ENCODE assay signal across 8 cellular contexts in the genomic region with DNA sequence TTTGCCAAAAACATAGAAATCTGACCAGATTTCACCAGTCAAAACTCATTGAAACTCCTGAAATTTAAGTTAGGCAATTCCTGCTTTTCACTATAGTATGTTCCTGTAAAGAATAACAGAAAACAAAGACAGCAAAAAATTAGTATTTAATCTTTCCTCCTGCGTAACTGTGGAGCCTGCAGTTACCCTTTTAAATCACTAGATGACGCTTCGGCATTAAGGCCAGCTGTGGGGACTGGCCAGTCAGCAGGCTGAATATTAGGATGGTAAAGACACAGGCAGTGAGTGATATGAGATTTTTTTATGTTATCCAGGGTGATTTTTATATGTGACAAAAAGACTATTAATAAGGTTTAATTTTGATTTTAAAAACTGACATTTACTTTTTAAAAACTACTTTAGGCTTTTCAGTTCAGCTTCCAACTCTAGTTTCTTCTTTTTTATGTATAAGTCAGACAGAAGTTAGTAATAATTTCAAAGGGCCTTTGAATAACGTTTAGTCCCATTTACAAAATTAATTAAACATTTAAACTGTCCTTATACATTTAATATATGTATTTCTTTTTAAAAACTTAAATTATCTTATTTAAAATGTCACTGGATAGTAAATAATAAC.
DNase-seq lines count a peak whose midpoint lies in the region; ATAC-seq, FAIRE-seq and TF ChIP-seq lines count a peak whose summit lies in the region.

No MANE protein-coding gene starts in this region.

- H3K4me1 Mint-ChIP-seq in neural progenitor cell = peaks cover 16% of the 10 kb centered on the region

- H3K36me3 Mint-ChIP-seq in neural progenitor cell = no peaks in the 10 kb centered on the region
- no peaks in the 10 kb centered on the region for H3K36me3 Mint-ChIP-seq in activated naive CD4-positive, alpha-beta T cell treated with anti-CD3 and anti-CD28 coated beads, Interleukin-2, amount 50 U/mL, for 72 hours

- H3K4me3 ChIP-seq in BE2C (ENCODE audit: low read depth, low read length) (no peak overlapping the region), epithelial cell of esophagus (ENCODE audit: low read length) (no peak overlapping the region), neural progenitor cell (no peak overlapping the region)

- ATAC-seq in GM18858 (IDR thresholded peaks at IDR 0.05; ENCODE audit: unreplicated experiment) (peak; percentile 58), HG03460 (IDR thresholded peaks at IDR 0.05; ENCODE audit: unreplicated experiment) (peak; percentile 68)
- ATAC-seq in activated naive CD4-positive, alpha-beta T cell treated with anti-CD3 and anti-CD28 coated beads, Interleukin-2, amount 50 U/mL, for 72 hours = no peak

- H3K9me3 ChIP-seq in BE2C (no peaks in the 10 kb centered on the region), neural progenitor cell (ENCODE audit: low read depth) (no peaks in the 10 kb centered on the region)

- no peaks in the 10 kb centered on the region for H3K27me3 ChIP-seq in BE2C
- no peaks in the 10 kb centered on the region for H3K27me3 ChIP-seq in neural progenitor cell

- peaks cover 2% of the 10 kb centered on the region for H3K27me3 Mint-ChIP-seq in neural progenitor cell (ENCODE audit: insufficient read depth, low read depth)

- no peak overlapping the region for H2AFZ ChIP-seq in neural progenitor cell (replicated peaks)

- H3K9ac ChIP-seq in neural progenitor cell = no peak overlapping the region

- no peaks in the 10 kb centered on the region for H3K79me2 ChIP-seq in neural progenitor cell (ENCODE audit: low read depth)

- H3K4me1 ChIP-seq in BE2C = peaks cover 16% of the 10 kb centered on the region
- H3K4me1 ChIP-seq in neural progenitor cell = peaks cover 16% of the 10 kb centered on the region

- no peak overlapping the region for H3K4me3 Mint-ChIP-seq in neural progenitor cell

- H4K20me1 ChIP-seq in neural progenitor cell (ENCODE audit: low read depth) = peaks cover 12% of the 10 kb centered on the region

- FAIRE-seq in RCC 7860 (lab: Jason Lieb, UNC) = peak; percentile 33

- no peak overlapping the region for H3K4me2 ChIP-seq in neural progenitor cell

- DNase-seq in BE2C = peak; percentile 50
- peak; percentile 23 for DNase-seq in RCC 7860 (ENCODE audit: low spot score)
- DNase-seq in epithelial cell of esophagus (ENCODE audit: low read depth) = peak; percentile 49
- DNase-seq in neural progenitor cell (ENCODE audit: low spot score) = peak; percentile 61
- no peak for DNase-seq in ureter (ENCODE audit: low spot score)
- no peak for DNase-seq in activated naive CD4-positive, alpha-beta T cell treated with anti-CD3 and anti-CD28 coated beads, Interleukin-2, amount 50 U/mL, for 72 hours (ENCODE audit: low spot score in 2 of 2)

- H3K9me3 Mint-ChIP-seq in neural progenitor cell = no peaks in the 10 kb centered on the region
- H3K9me3 Mint-ChIP-seq in activated naive CD4-positive, alpha-beta T cell treated with anti-CD3 and anti-CD28 coated beads, Interleukin-2, amount 50 U/mL, for 72 hours = no peaks in the 10 kb centered on the region

- no peak overlapping the region for H3K27ac ChIP-seq in neural progenitor cell

- H3F3A ChIP-seq in neural progenitor cell (ENCODE audit: low read depth) = no peaks in the 10 kb centered on the region

- peak; percentile 89 for TF ChIP-seq CTCF in BE2C (IDR thresholded peaks at IDR 0.05; ENCODE audit: low read depth, low read length)
- peak; percentile 88 for TF ChIP-seq CTCF in epithelial cell of esophagus (IDR thresholded peaks at IDR 0.05; ENCODE audit: insufficient read depth, low read depth, low read length, missing control alignments)
- TF ChIP-seq CTCF in neural progenitor cell (IDR thresholded peaks at IDR 0.05) = peak; percentile 81

- H3K36me3 ChIP-seq in BE2C (no peaks in the 10 kb centered on the region), neural progenitor cell (no peaks in the 10 kb centered on the region)

- no peak overlapping the region for H3K27ac Mint-ChIP-seq in neural progenitor cell
- no peak overlapping the region for H3K27ac Mint-ChIP-seq in activated naive CD4-positive, alpha-beta T cell treated with anti-CD3 and anti-CD28 coated beads, Interleukin-2, amount 50 U/mL, for 72 hours

Comparison
In these comparisons a context has a peak if more than half of its experiments do, and no peak if none do; other contexts are left out.
1. DNase-seq: peak in BE2C (single experiment), RCC 7860 (single experiment), epithelial cell of esophagus (single experiment) and neural progenitor cell (single experiment); none in ureter (single experiment) and activated naive CD4-positive, alpha-beta T cell treated with anti-CD3 and anti-CD28 coated beads, Interleukin-2, amount 50 U/mL, for 72 hours (0 of 2).
2. ATAC-seq: peak in GM18858 (single experiment) and HG03460 (single experiment); none in activated naive CD4-positive, alpha-beta T cell treated with anti-CD3 and anti-CD28 coated beads, Interleukin-2, amount 50 U/mL, for 72 hours (0 of 2).
3. Peak in every context shown above with its lines, with median percentiles within 50 percentile points of each other: CTCF ChIP-seq.